ENCODE assay signal across 25 cellular contexts in genomic region chr3:46082849-46083248, GRCh38. TPM values are rescaled to one million over a fixed set of nuclear protein-coding genes. Genes with fewer than 3 reads are reported as not detected.
DNase-seq lines count a peak whose midpoint lies in the region; ATAC-seq and TF ChIP-seq lines count a peak whose summit lies in the region.
"Had no signal": no experiment of that assay in that cellular context is flagged by ENCODE, and none has a peak within 500 bp of the region (broad histone marks: within the 10 kb centered on the region; RNA-seq: fewer than 3 reads in every experiment).

No MANE protein-coding gene starts in this region.

- H3K79me2 ChIP-seq in smooth muscle cell (ENCODE audit: low read depth), result no peaks in the 10 kb centered on the region

- TF ChIP-seq CTCF in RWPE1 (conservative IDR thresholded peaks at IDR 0.05; ENCODE audit: low read depth) (no peak), foreskin keratinocyte (conservative IDR thresholded peaks at IDR 0.05) (no peak), smooth muscle cell (IDR thresholded peaks at IDR 0.05; ENCODE audit: borderline replicate concordance, insufficient read depth, poor library complexity, severe bottlenecking) (no peak)

- DNase-seq in DMS53 (lab: John Stamatoyannopoulos, UW), result peak; percentile 55
- no peak for DNase-seq in DMS53 treated with DMSO at 0.1 percent for 48 hours (lab: John Stamatoyannopoulos, UW; ENCODE audit: unreplicated experiment)
- peak; percentile 48 for DNase-seq in RWPE1 (ENCODE audit: low spot score)
- peak; percentile 91 to 96 for DNase-seq in foreskin keratinocyte
- no peak for DNase-seq in smooth muscle cell (lab: John Stamatoyannopoulos, UW; ENCODE audit: unreplicated experiment)
- no peak for DNase-seq in nucleus accumbens (lab: John Stamatoyannopoulos, UW)
- no peak for DNase-seq in inferior parietal cortex (ENCODE audit: extremely low spot score)
- DNase-seq: Caco-2; CD4-positive, CD25-positive, alpha-beta regulatory T cell; NCI-H1048; NCI-H1694; NCI-H2107; NCI-H345; NCI-H526 treated with DMSO at 0.1 percent for 48 hours; NK-92 treated with Interleukin-12 subunit alpha and Interleukin-12 subunit beta, amount 100 ng/mL, for 24 hours; RPMI8226 had no signal

- no peak overlapping the region for H3K4me3 ChIP-seq in smooth muscle cell
- H3K4me3 ChIP-seq: GM23338, K562, SJSA1 had no signal

- H3K4me2 ChIP-seq in smooth muscle cell, result no peak overlapping the region
- H3K4me2 ChIP-seq: GM23338 had no signal

- H3K9me3 ChIP-seq in smooth muscle cell (replicated peaks; ENCODE audit: low read depth), result no peaks in the 10 kb centered on the region
- H3K9me3 ChIP-seq: Caco-2, SJSA1 had no signal

- CTCF ChIA-PET in RWPE1 (lab: Yijun Ruan, JAX), result interaction anchor here (0.7 kb wide), 1 partner anchor 154 kb away, joined by 3 read pairs; no protein-coding TSS in a partner anchor

- no peak overlapping the region for H3K27ac ChIP-seq in RWPE1
- peak overlapping the region; percentile 14 for H3K27ac ChIP-seq in foreskin keratinocyte
- H3K27ac ChIP-seq in smooth muscle cell (ENCODE audit: low read depth), result peak overlapping the region; percentile 83
- H3K27ac ChIP-seq: 22Rv1, SJSA1 had no signal

- 73% methylated on average over 1 of the region's 1 CpG for WGBS in smooth muscle cell (ENCODE audit: low lambda C conversion rate)

- ATAC-seq in foreskin keratinocyte (peak; percentile 87), GM21381 (IDR thresholded peaks at IDR 0.05; ENCODE audit: unreplicated experiment) (no peak)
- ATAC-seq: GM23338, K562 had no signal

- no peaks in the 10 kb centered on the region for H3K36me3 ChIP-seq in smooth muscle cell (ENCODE audit: low read depth)
- H3K36me3 ChIP-seq: SJSA1 had no signal

- POLR2A ChIA-PET in RWPE1 (lab: Yijun Ruan, JAX; ENCODE audit: low non-redundant PET), result no interaction called here

- H3F3A ChIP-seq in smooth muscle cell (ENCODE audit: low read depth), result no peaks in the 10 kb centered on the region

- H3K9ac ChIP-seq in smooth muscle cell (ENCODE audit: low read depth), result peak overlapping the region; percentile 26

- no peaks in the 10 kb centered on the region for H3K27me3 ChIP-seq in foreskin keratinocyte
- no peaks in the 10 kb centered on the region for H3K27me3 ChIP-seq in smooth muscle cell (ENCODE audit: low read depth)
- H3K27me3 ChIP-seq: SJSA1 had no signal

- H4K20me1 ChIP-seq in smooth muscle cell (ENCODE audit: low read depth), result no peaks in the 10 kb centered on the region

- H2AFZ ChIP-seq in smooth muscle cell (ENCODE audit: low read depth), result no peak overlapping the region
- H2AFZ ChIP-seq: GM23338 had no signal

- H3K4me1 ChIP-seq in foreskin keratinocyte (peaks cover 29% of the 10 kb centered on the region), smooth muscle cell (ENCODE audit: low read depth) (no peaks in the 10 kb centered on the region)
- H3K4me1 ChIP-seq: Caco-2, SJSA1 had no signal

RNA-seq across cellular contexts. Expression of gene XCR1, which starts 55.6 kb away (rescaled TPM):
- not detected in 2 replicates for total RNA-seq in foreskin keratinocyte
- polyA plus RNA-seq in foreskin keratinocyte, result not detected in 2 replicates
- total RNA-seq in smooth muscle cell, result 0.76 and 1.5 TPM in 2 replicates
- polyA plus RNA-seq in smooth muscle cell, result 0.30 TPM in 1 of 2 replicates, not detected in the other
- total RNA-seq: B cell; Caco-2; CD4-positive, CD25-positive, alpha-beta regulatory T cell; G401; GM23338; K562; OCI-LY7; SJSA1 had no signal
- polyA plus RNA-seq: AG04450; CD4-positive, CD25-positive, alpha-beta regulatory T cell; GM23338; K562 had no signal

Comparison
In these comparisons a context has a peak if more than half of its experiments do, and no peak if none do; other contexts are left out.
1. DNase-seq: peak in DMS53 (single experiment), RWPE1 (single experiment) and foreskin keratinocyte (2 of 2); none in DMS53 treated with DMSO at 0.1 percent for 48 hours (single experiment), smooth muscle cell (single experiment), nucleus accumbens (0 of 56) and inferior parietal cortex (single experiment).